Comparison of ENCODE assay signal across 25 cellular contexts in the genomic region with DNA sequence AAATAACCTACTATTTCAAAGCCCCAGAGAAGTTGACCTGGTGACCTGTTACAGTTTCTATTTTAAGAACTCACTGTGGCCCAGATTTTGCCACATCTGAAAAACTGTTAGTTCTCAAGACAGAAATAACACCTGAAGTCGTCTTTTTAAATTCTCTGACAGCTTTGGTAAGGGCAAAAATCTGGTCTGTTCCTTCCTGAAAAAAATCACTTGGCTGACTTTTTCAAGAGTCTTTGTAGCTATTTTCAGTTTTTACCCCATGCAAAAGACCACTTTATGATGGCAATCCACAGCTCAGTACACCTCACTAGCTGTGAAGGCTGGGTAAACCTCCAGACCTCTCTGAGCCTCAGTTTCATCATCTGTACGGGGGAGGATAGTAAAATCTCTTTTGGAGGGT.
DNase-seq lines count a peak whose midpoint lies in the region; ATAC-seq, FAIRE-seq and TF ChIP-seq lines count a peak whose summit lies in the region.
"Had no signal": no experiment of that assay in that cellular context is flagged by ENCODE, and none has a peak within 500 bp of the region (broad histone marks: within the 10 kb centered on the region; RNA-seq: fewer than 3 reads in every experiment).

No MANE protein-coding gene starts in this region.

- no peak overlapping the region for H3K4me2 ChIP-seq in astrocyte (ENCODE audit: low read length)

- no peak for TF ChIP-seq CTCF in astrocyte (IDR thresholded peaks at IDR 0.05; ENCODE audit: insufficient read depth, low read depth, low read length)
- no peak for TF ChIP-seq CTCF in CD4-positive, alpha-beta T cell (IDR thresholded peaks at IDR 0.05)

- no peak for TF ChIP-seq POLR2A in GM12891 (IDR thresholded peaks at IDR 0.05; ENCODE audit: low read depth, low read length)

- H3K36me3 ChIP-seq in astrocyte (ENCODE audit: insufficient read depth, low read length): peaks cover 4% of the 10 kb centered on the region

- H3K9me3 Mint-ChIP-seq in astrocyte (ENCODE audit: unreplicated experiment): no peaks in the 10 kb centered on the region
- H3K9me3 Mint-ChIP-seq in CD4-positive, alpha-beta T cell: no peaks in the 10 kb centered on the region
- H3K9me3 Mint-ChIP-seq: activated naive CD4-positive, alpha-beta T cell treated with anti-CD3 and anti-CD28 coated beads for 36 hours; activated T-cell treated with anti-CD3 and anti-CD28 coated beads, Interleukin-2, amount 50 U/mL, for 72 hours; stimulated activated naive CD8-positive, alpha-beta T cell treated with anti-CD3 and anti-CD28 coated beads, Interleukin-15, amount 100 ng/mL, for 72 hours; T-helper 1 cell treated with Interleukin-12 subunit alpha and Interleukin-12 subunit beta and Interleukin-4 antibody, amounts not matched to agents 30 μg/mL and 1 μg/mL, for 36 hours had no signal

- no peaks in the 10 kb centered on the region for H3K9me3 ChIP-seq in astrocyte (ENCODE audit: insufficient read depth, low read depth, low read length)
- H3K9me3 ChIP-seq in CD4-positive, alpha-beta T cell (ENCODE audit: control insufficient read depth, low read length): no peaks in the 10 kb centered on the region
- H3K9me3 ChIP-seq: BLaER1 treated with 17β-estradiol and CSF1 and Interleukin-3, amounts not matched to agents 10 nM and 100 nM; gastroesophageal sphincter; left ventricle myocardium inferior; thyroid gland had no signal

- H3K4me3 Mint-ChIP-seq in astrocyte (ENCODE audit: unreplicated experiment): peak overlapping the region; percentile 45
- H3K4me3 Mint-ChIP-seq in CD4-positive, alpha-beta T cell: no peak overlapping the region
- H3K4me3 Mint-ChIP-seq: activated CD4-positive, alpha-beta T cell treated with anti-CD3 and anti-CD28 coated beads for 36 hours; activated naive CD4-positive, alpha-beta T cell treated with anti-CD3 and anti-CD28 coated beads for 36 hours; activated T-cell treated with anti-CD3 and anti-CD28 coated beads, Interleukin-2, amount 50 U/mL, for 72 hours; naive B cell; stimulated activated naive CD8-positive, alpha-beta T cell treated with anti-CD3 and anti-CD28 coated beads, Interleukin-15, amount 100 ng/mL, for 72 hours; T-helper 1 cell treated with Interleukin-12 subunit alpha and Interleukin-12 subunit beta and Interleukin-4 antibody, amounts not matched to agents 30 μg/mL and 1 μg/mL, for 36 hours had no signal

- FAIRE-seq in GM12891 (lab: Jason Lieb, UNC) (peak; percentile 55), astrocyte (lab: Jason Lieb, UNC) (no peak)

- H3K27me3 Mint-ChIP-seq in astrocyte (ENCODE audit: low read depth, unreplicated experiment): no peaks in the 10 kb centered on the region
- no peaks in the 10 kb centered on the region for H3K27me3 Mint-ChIP-seq in CD4-positive, alpha-beta T cell
- H3K27me3 Mint-ChIP-seq: activated CD4-positive, alpha-beta T cell treated with anti-CD3 and anti-CD28 coated beads for 36 hours; naive B cell; stimulated activated naive CD8-positive, alpha-beta T cell treated with anti-CD3 and anti-CD28 coated beads, Interleukin-15, amount 100 ng/mL, for 72 hours had no signal

- H3K36me3 Mint-ChIP-seq in astrocyte (ENCODE audit: low read depth, unreplicated experiment): peaks cover 38% of the 10 kb centered on the region
- H3K36me3 Mint-ChIP-seq in CD4-positive, alpha-beta T cell (ENCODE audit: low read depth): peaks cover 78% of the 10 kb centered on the region

- peak; percentile 25 for DNase-seq in GM12891 (ENCODE audit: insufficient read length, low spot score)
- no peak for DNase-seq in astrocyte (ENCODE audit: low read depth)
- no peak for DNase-seq in activated CD8-positive, alpha-beta memory T cell treated with anti-CD3 and anti-CD28 coated beads for 24 hours
- DNase-seq in CD4-positive, alpha-beta T cell: no peak
- DNase-seq: activated CD4-positive, alpha-beta T cell treated with anti-CD3 and anti-CD28 coated beads for 36 hours; activated naive CD4-positive, alpha-beta T cell treated with anti-CD3 and anti-CD28 coated beads for 36 hours; activated T-cell treated with anti-CD3 and anti-CD28 coated beads, Interleukin-2, amount 50 U/mL, for 72 hours; amygdala; HCEC 1CT; hippocampal formation; KBM-7; left ventricle myocardium inferior; naive B cell; NCI-H1694 treated with DMSO at 0.1 percent for 48 hours; NCI-H526; stimulated activated naive CD8-positive, alpha-beta T cell treated with anti-CD3 and anti-CD28 coated beads, Interleukin-15, amount 100 ng/mL, for 72 hours; thyroid gland had no signal

- H3K27ac ChIP-seq in astrocyte (ENCODE audit: low read depth, low read length): no peak overlapping the region
- H3K27ac ChIP-seq in CD4-positive, alpha-beta T cell (ENCODE audit: low read depth, low read length): no peak overlapping the region
- H3K27ac ChIP-seq: BLaER1 treated with 17β-estradiol and CSF1 and Interleukin-3, amounts not matched to agents 10 nM and 100 nM; coronary artery; left ventricle myocardium inferior; thyroid gland had no signal

- H2AFZ ChIP-seq in astrocyte (ENCODE audit: low read depth, low read length): no peak overlapping the region

- no peaks in the 10 kb centered on the region for H4K20me1 ChIP-seq in astrocyte (ENCODE audit: insufficient read depth, low read length)
- H4K20me1 ChIP-seq: BLaER1 treated with 17β-estradiol and CSF1 and Interleukin-3, amounts not matched to agents 10 nM and 100 nM had no signal

- POLR2A ChIA-PET in CD4-positive, alpha-beta T cell (lab: Charles Lee): no interaction called here

- ATAC-seq in GM19438 (IDR thresholded peaks at IDR 0.05; ENCODE audit: low read depth, unreplicated experiment) (peak; percentile 54), HG02763 (IDR thresholded peaks at IDR 0.05; ENCODE audit: unreplicated experiment) (peak; percentile 34), GM21825 (IDR thresholded peaks at IDR 0.05; ENCODE audit: unreplicated experiment) (no peak), HG03342 (IDR thresholded peaks at IDR 0.05; ENCODE audit: unreplicated experiment) (no peak)
- ATAC-seq in CD4-positive, alpha-beta T cell (ENCODE audit: poor library complexity): no peak
- ATAC-seq: activated CD4-positive, alpha-beta T cell treated with anti-CD3 and anti-CD28 coated beads for 36 hours; activated T-cell treated with anti-CD3 and anti-CD28 coated beads, Interleukin-2, amount 50 U/mL, for 72 hours; gastroesophageal sphincter; stimulated activated naive CD8-positive, alpha-beta T cell treated with anti-CD3 and anti-CD28 coated beads, Interleukin-15, amount 100 ng/mL, for 72 hours had no signal

- H3K27ac Mint-ChIP-seq in astrocyte (ENCODE audit: unreplicated experiment): no peak overlapping the region
- no peak overlapping the region for H3K27ac Mint-ChIP-seq in CD4-positive, alpha-beta T cell
- H3K27ac Mint-ChIP-seq: activated CD4-positive, alpha-beta T cell treated with anti-CD3 and anti-CD28 coated beads for 36 hours; activated naive CD4-positive, alpha-beta T cell treated with anti-CD3 and anti-CD28 coated beads for 36 hours; activated T-cell treated with anti-CD3 and anti-CD28 coated beads, Interleukin-2, amount 50 U/mL, for 72 hours; naive B cell; T-helper 1 cell treated with Interleukin-12 subunit alpha and Interleukin-12 subunit beta and Interleukin-4 antibody, amounts not matched to agents 30 μg/mL and 1 μg/mL, for 36 hours had no signal

- H3K27me3 ChIP-seq in astrocyte (ENCODE audit: insufficient read depth, low read length): no peaks in the 10 kb centered on the region
- H3K27me3 ChIP-seq in CD4-positive, alpha-beta T cell (ENCODE audit: control insufficient read depth, insufficient read depth, low read length): no peaks in the 10 kb centered on the region
- H3K27me3 ChIP-seq: BLaER1 treated with 17β-estradiol and CSF1 and Interleukin-3, amounts not matched to agents 10 nM and 100 nM; gastroesophageal sphincter; thyroid gland had no signal

- H3K4me1 ChIP-seq in astrocyte (ENCODE audit: insufficient read depth, low read length): peaks cover 14% of the 10 kb centered on the region

- no peaks in the 10 kb centered on the region for H3K79me2 ChIP-seq in astrocyte (ENCODE audit: insufficient read depth, low read length)

- H3K9ac ChIP-seq in astrocyte (ENCODE audit: low read length): no peak overlapping the region

- intact Hi-C loops in CD4-positive, alpha-beta T cell (cut with DNase I, micrococcal nuclease): no loop called here

- H3K4me1 Mint-ChIP-seq in astrocyte (ENCODE audit: low read depth, unreplicated experiment): peaks cover 12% of the 10 kb centered on the region
- H3K4me1 Mint-ChIP-seq in CD4-positive, alpha-beta T cell (ENCODE audit: low read depth): peaks cover 9% of the 10 kb centered on the region
- H3K4me1 Mint-ChIP-seq: activated CD4-positive, alpha-beta T cell treated with anti-CD3 and anti-CD28 coated beads for 36 hours; naive B cell had no signal

- no peak overlapping the region for H3K4me3 ChIP-seq in astrocyte (ENCODE audit: insufficient read depth, low read depth, low read length)
- H3K4me3 ChIP-seq: BLaER1 treated with 17β-estradiol and CSF1 and Interleukin-3, amounts not matched to agents 10 nM and 100 nM; coronary artery; gastroesophageal sphincter; left ventricle myocardium inferior; thyroid gland had no signal

- CTCF ChIA-PET in CD4-positive, alpha-beta T cell (lab: Charles Lee): no interaction called here

TF ChIP-seq in GM12891, 5 proteins besides CTCF, POLR2A, EP300 and RAD21:
- TF ChIP-seq POU2F2 (IDR thresholded peaks at IDR 0.05; ENCODE audit: low read depth, low read length): no peak
- TF ChIP-seq PAX5 (IDR thresholded peaks at IDR 0.05; ENCODE audit: insufficient read depth, low read length, severe bottlenecking): no peak
- no peak for TF ChIP-seq TAF1 (IDR thresholded peaks at IDR 0.05; ENCODE audit: low read depth, low read length)
- no peak for TF ChIP-seq SPI1 (IDR thresholded peaks at IDR 0.05; ENCODE audit: low read depth, low read length)
- no peak for TF ChIP-seq POLR2AphosphoS5 (IDR thresholded peaks at IDR 0.05; ENCODE audit: low read depth, low read length)

Comparison
In these comparisons a context has a peak if more than half of its experiments do, and no peak if none do; other contexts are left out.
1. ATAC-seq: peak in GM19438 (single experiment) and HG02763 (single experiment); none in GM21825 (single experiment), HG03342 (single experiment) and CD4-positive, alpha-beta T cell (single experiment).